1 cellular context compared by ENCODE assay signal in genomic region chr2:216081487-216082387, GRCh38.
TF ChIP-seq lines count a peak whose summit lies in the region.

Gene PECR (minus strand): TSS chr2:216081809. CDS start chr2:216081741, 68 bp downstream.
Gene TMEM169 (plus strand): TSS chr2:216081919. CDS start chr2:216095964, 14,045 bp downstream.

TF ChIP-seq in IMR-90, 13 proteins besides CTCF, POLR2A, EP300 and RAD21 (continued from another document):
- TF ChIP-seq MXI1 (IDR thresholded peaks at IDR 0.05; ENCODE audit: borderline replicate concordance, low read depth, low read length): no peak
